8 cellular contexts compared by ENCODE assay signal in genomic region chr3:50154476-50154839, GRCh38. TPM values are rescaled to one million over a fixed set of nuclear protein-coding genes. Genes with fewer than 3 reads are reported as not detected.
DNase-seq lines count a peak whose midpoint lies in the region; ATAC-seq and TF ChIP-seq lines count a peak whose summit lies in the region.

No MANE protein-coding gene starts in this region.

- WGBS in transverse colon (ENCODE audit: low coverage in 1 of 2), 2 donors: 7% methylated on average over 21 of the region's 34 CpGs; no CpG with 5 or more reads in 1 of the 2 donors

- H3K27me3 ChIP-seq in transverse colon: peaks cover 14% of the 10 kb centered on the region

- TF ChIP-seq CTCF in transverse colon (IDR thresholded peaks at IDR 0.05): peak in 1 of 5 experiments; percentile 11

- H3K27ac Mint-ChIP-seq in activated naive CD4-positive, alpha-beta T cell treated with anti-CD3 and anti-CD28 coated beads, Interleukin-2, amount 50 U/mL, for 72 hours: no peak overlapping the region

- no peak for TF ChIP-seq EP300 in transverse colon (IDR thresholded peaks at IDR 0.05; ENCODE audit: low read depth)

- peaks cover 32% of the 10 kb centered on the region for H3K27me3 Mint-ChIP-seq in activated T-cell treated with anti-CD3 and anti-CD28 coated beads, Interleukin-2, amount 50 U/mL, for 4 hours (ENCODE audit: low read depth)

- no peak for DNase-seq in activated T-cell treated with anti-CD3 and anti-CD28 coated beads, Interleukin-2, amount 50 U/mL, for 4 hours
- DNase-seq in activated T-cell treated with anti-CD3 and anti-CD28 coated beads, Interleukin-2, amount 50 U/mL, for 1 hour: no peak
- DNase-seq in activated naive CD4-positive, alpha-beta T cell treated with anti-CD3 and anti-CD28 coated beads, Interleukin-2, amount 50 U/mL, for 72 hours (ENCODE audit: low spot score in 2 of 2): no peak
- DNase-seq in left colon: no peak
- no peak for DNase-seq in transverse colon
- no peak for DNase-seq in G401 (ENCODE audit: low spot score)
- DNase-seq in NCI-H446 (lab: John Stamatoyannopoulos, UW): no peak

- peaks cover 8% of the 10 kb centered on the region for H3K4me1 Mint-ChIP-seq in activated T-cell treated with anti-CD3 and anti-CD28 coated beads, Interleukin-2, amount 50 U/mL, for 4 hours (ENCODE audit: low read depth)

- no peaks in the 10 kb centered on the region for H3K9me3 ChIP-seq in transverse colon

- intact Hi-C loops in left colon (cut with DNase I, micrococcal nuclease): no loop called here
- intact Hi-C loops in transverse colon (cut with DNase I; ENCODE audit: low total_unique reads): no loop called here

- H3K36me3 Mint-ChIP-seq in activated T-cell treated with anti-CD3 and anti-CD28 coated beads, Interleukin-2, amount 50 U/mL, for 4 hours (ENCODE audit: insufficient read depth): no peaks in the 10 kb centered on the region
- no peaks in the 10 kb centered on the region for H3K36me3 Mint-ChIP-seq in activated naive CD4-positive, alpha-beta T cell treated with anti-CD3 and anti-CD28 coated beads, Interleukin-2, amount 50 U/mL, for 72 hours

- H3K27ac ChIP-seq in transverse colon: peak overlapping the region; percentile 75 to 85 (median 82)

- H3K4me1 ChIP-seq in transverse colon: peaks cover 9 to 53% (median 33%) of the 10 kb centered on the region in 4 donors

- ATAC-seq in activated T-cell treated with anti-CD3 and anti-CD28 coated beads, Interleukin-2, amount 50 U/mL, for 4 hours: peak; percentile 13 to 29
- ATAC-seq in HG03095 (IDR thresholded peaks at IDR 0.05; ENCODE audit: unreplicated experiment) (peak; percentile 22), left colon (peak; percentile 36)
- ATAC-seq in activated naive CD4-positive, alpha-beta T cell treated with anti-CD3 and anti-CD28 coated beads, Interleukin-2, amount 50 U/mL, for 72 hours: peak; percentile 31 to 42

- TF ChIP-seq POLR2A in transverse colon (IDR thresholded peaks at IDR 0.05): no peak

- H3K36me3 ChIP-seq in transverse colon: no peaks in the 10 kb centered on the region

- in situ Hi-C loops in transverse colon (cut with MboI; ENCODE audit: low pct_ligation_motif_present in 1 of 4, low pct_unique_long_range_greater_than_20kb in 1 of 4, low sequenced_read_pairs in 3 of 4) (no loop called here), G401 (cut with HindIII; ENCODE audit: low sequenced_read_pairs) (no loop called here)

- peak overlapping the region; percentile 77 for H3K4me3 Mint-ChIP-seq in activated T-cell treated with anti-CD3 and anti-CD28 coated beads, Interleukin-2, amount 50 U/mL, for 4 hours

- H3K4me3 ChIP-seq in transverse colon: peak overlapping the region; percentile 24 to 64 (median 58)

- H3K9me3 Mint-ChIP-seq in activated T-cell treated with anti-CD3 and anti-CD28 coated beads, Interleukin-2, amount 50 U/mL, for 4 hours: no peaks in the 10 kb centered on the region
- H3K9me3 Mint-ChIP-seq in activated naive CD4-positive, alpha-beta T cell treated with anti-CD3 and anti-CD28 coated beads, Interleukin-2, amount 50 U/mL, for 72 hours: no peaks in the 10 kb centered on the region

RNA-seq across cellular contexts. Expression of gene SEMA3F, which starts 0.7 kb away (rescaled TPM):
- under 1 TPM; 0.19 to 0.24 (median 0.23) TPM for total RNA-seq in activated T-cell treated with anti-CD3 and anti-CD28 coated beads, Interleukin-2, amount 50 U/mL, for 4 hours
- under 1 TPM; 0.32 to 0.54 TPM for total RNA-seq in activated naive CD4-positive, alpha-beta T cell treated with anti-CD3 and anti-CD28 coated beads, Interleukin-2, amount 50 U/mL, for 72 hours
- total RNA-seq in left colon: 10 to 100 TPM; 11.5 to 12.1 TPM
- 10 to 100 TPM in 1 of 4 donors, 1 to 10 TPM in 3; 1.9 to 30.6 (median 3.8) TPM for total RNA-seq in transverse colon
- 46.9 and 55.8 TPM in 2 replicates for total RNA-seq in G401 (2014; rRNA removed; shearing (Covaris generic))

RNA-seq across cellular contexts. Expression of gene GNAT1, which starts 37.0 kb away (rescaled TPM):
- not detected for total RNA-seq in activated T-cell treated with anti-CD3 and anti-CD28 coated beads, Interleukin-2, amount 50 U/mL, for 4 hours
- total RNA-seq in activated naive CD4-positive, alpha-beta T cell treated with anti-CD3 and anti-CD28 coated beads, Interleukin-2, amount 50 U/mL, for 72 hours: not detected
- total RNA-seq in left colon (not detected), transverse colon (not detected)
- total RNA-seq in G401 (2014; rRNA removed; shearing (Covaris generic)): not detected in 2 replicates

RNA-seq across cellular contexts. Expression of gene SLC38A3, which starts 50.6 kb away (rescaled TPM):
- total RNA-seq in activated T-cell treated with anti-CD3 and anti-CD28 coated beads, Interleukin-2, amount 50 U/mL, for 4 hours: under 1 TPM in 2 of 3 donors, not detected in 1; 0.08 to 0.52 TPM
- total RNA-seq in activated naive CD4-positive, alpha-beta T cell treated with anti-CD3 and anti-CD28 coated beads, Interleukin-2, amount 50 U/mL, for 72 hours: not detected
- total RNA-seq in left colon: not detected
- not detected for total RNA-seq in transverse colon
- 1.1 and 3.0 TPM in 2 replicates for total RNA-seq in G401 (2014; rRNA removed; shearing (Covaris generic))
